ENCODE assay signal across 35 cellular contexts in the genomic region with DNA sequence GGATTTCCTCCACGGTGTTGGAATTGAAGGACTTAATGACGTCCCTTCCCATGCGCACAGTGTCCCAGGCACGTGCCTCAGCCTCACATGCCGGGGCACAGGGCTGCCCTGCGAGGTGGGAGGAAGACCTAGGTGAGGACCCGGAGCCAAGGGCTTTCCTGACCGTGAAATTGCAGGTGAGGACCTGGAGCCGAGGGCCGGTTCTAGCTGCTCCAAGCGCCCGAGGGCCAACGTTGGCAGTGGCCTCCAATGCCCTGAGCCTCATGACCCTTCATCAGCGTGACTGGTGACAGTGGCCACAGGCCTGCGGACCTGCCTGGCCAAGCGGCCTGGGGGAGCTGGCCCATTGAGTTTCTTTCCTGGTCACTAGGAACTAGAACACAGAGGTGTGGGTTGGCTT.
"Had no signal": no experiment of that assay in that cellular context is flagged by ENCODE, and none has a peak within 500 bp of the region (broad histone marks: within the 10 kb centered on the region; RNA-seq: fewer than 3 reads in every experiment).

No MANE protein-coding gene starts in this region.

- DNase-seq: Karpas-422, Kasumi-1, MG63, MM.1S, MV-4-11, NCI-H1048, NCI-H1092, NCI-H1092 treated with DMSO at 0.1 percent for 48 hours, NCI-H1105, NCI-H1105 treated with DMSO at 0.1 percent for 48 hours, NCI-H1417, NCI-H1417 treated with DMSO at 0.1 percent for 48 hours, NCI-H1436, NCI-H1436 treated with DMSO at 0.1 percent for 48 hours, NCI-H146, NCI-H1694, NCI-H1694 treated with DMSO at 0.1 percent for 48 hours, NCI-H187, NCI-H187 treated with DMSO at 0.1 percent for 48 hours, NCI-H1930, NCI-H2029, NCI-H2029 treated with DMSO at 0.1 percent for 48 hours, NCI-H2081, NCI-H2081 treated with DMSO at 0.1 percent for 48 hours, NCI-H2107, NCI-H2171, NCI-H2171 treated with DMSO at 0.1 percent for 48 hours, NCI-H2227 treated with DMSO at 0.1 percent for 48 hours, NCI-H226, NCI-H345, NCI-H446, NCI-H446 treated with DMSO at 0.1 percent for 48 hours, NCI-H510A, NCI-H510A treated with DMSO at 0.1 percent for 48 hours, NCI-H524 had no signal

- H3K9me3 ChIP-seq: MG63 had no signal

- H3K4me3 ChIP-seq: MG63 had no signal

- H3K36me3 ChIP-seq: MG63 had no signal

- H3K27me3 ChIP-seq: MG63 had no signal
